ENCODE assay signal across 9 cellular contexts in the genomic region with DNA sequence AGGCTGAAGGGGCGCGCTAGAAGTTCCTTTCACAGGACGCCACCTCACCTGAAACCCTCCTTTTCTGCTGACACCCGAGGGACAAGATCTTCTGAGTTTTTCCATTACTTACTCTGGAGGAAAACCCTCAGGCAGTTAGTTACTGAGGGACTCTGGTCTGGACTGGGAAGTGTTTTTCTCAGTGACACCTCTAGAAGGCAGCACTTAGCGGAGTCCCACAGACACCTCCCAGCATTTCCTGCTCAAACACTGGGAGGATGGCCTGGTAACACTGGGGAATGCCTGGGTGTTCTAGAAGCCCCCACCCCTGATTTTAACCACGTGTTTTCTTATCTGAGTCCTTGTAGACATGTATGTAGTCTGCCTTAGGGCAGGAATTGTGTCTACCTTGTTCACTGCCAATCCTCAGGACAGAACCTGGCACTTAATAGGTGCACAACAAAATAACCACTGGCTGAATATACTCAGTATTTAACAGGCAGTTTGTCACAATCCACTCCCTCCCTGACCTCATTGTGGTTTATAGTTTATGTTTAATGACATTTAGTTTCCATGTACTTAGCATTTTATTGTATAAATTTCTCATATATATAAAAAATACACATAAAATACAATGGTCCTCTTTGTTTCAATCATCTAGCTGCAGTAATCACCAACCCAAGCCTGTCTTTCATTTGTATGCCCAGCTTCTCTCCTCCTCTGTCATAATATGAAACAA. TPM values are rescaled to one million over a fixed set of nuclear protein-coding genes. Genes with fewer than 3 reads are reported as not detected.
DNase-seq lines count a peak whose midpoint lies in the region; ATAC-seq and TF ChIP-seq lines count a peak whose summit lies in the region.
"Had no signal": no experiment of that assay in that cellular context is flagged by ENCODE, and none has a peak within 500 bp of the region (broad histone marks: within the 10 kb centered on the region; RNA-seq: fewer than 3 reads in every experiment).

No MANE protein-coding gene starts in this region.

- H3K4me2 ChIP-seq in mesendoderm (ENCODE audit: low read length) = no peak overlapping the region

- no peak overlapping the region for H2BK5ac ChIP-seq in mesendoderm (ENCODE audit: low read length)

- no peaks in the 10 kb centered on the region for H3K36me3 ChIP-seq in body of pancreas (replicated peaks in 1 of 2; ENCODE audit: insufficient read depth in 1 of 2, low read depth in 2 of 2)
- H3K36me3 ChIP-seq in mesendoderm (ENCODE audit: control insufficient read depth, insufficient read depth, low read length) = no peaks in the 10 kb centered on the region
- H3K36me3 ChIP-seq: upper lobe of left lung had no signal

- intact Hi-C loops in body of pancreas (cut with DNase I) = no loop called here

- H3K27me3 ChIP-seq in body of pancreas (no peaks in the 10 kb centered on the region), mesendoderm (ENCODE audit: insufficient read depth, low read length, poor library complexity) (no peaks in the 10 kb centered on the region)
- H3K27me3 ChIP-seq: upper lobe of left lung had no signal

- H2BK15ac ChIP-seq in mesendoderm (replicated peaks; ENCODE audit: low read depth) = no peak overlapping the region

- no peak overlapping the region for H3K4me3 ChIP-seq in body of pancreas
- H3K4me3 ChIP-seq in mesendoderm (ENCODE audit: low read length) = no peak overlapping the region
- H3K4me3 ChIP-seq: upper lobe of left lung had no signal

- DNase-seq in ELF-1 (ENCODE audit: low read depth, low spot score) (peak; percentile 80), body of pancreas (peak in 1 of 4 donors; percentile 14), mesendoderm (peak; percentile 86), NCI-H2081 treated with DMSO at 0.1 percent for 48 hours (lab: John Stamatoyannopoulos, UW) (no peak)
- no peak for DNase-seq in activated CD4-positive, alpha-beta T cell treated with anti-CD3 and anti-CD28 coated beads for 4 hours
- DNase-seq: activated effector memory CD4-positive, alpha-beta T cell treated with anti-CD3 and anti-CD28 coated beads, Interleukin-2, amount 50 U/mL, for 16 hours had no signal

- peak; percentile 35 for ATAC-seq in body of pancreas
- ATAC-seq in HG02973 (IDR thresholded peaks at IDR 0.05; ENCODE audit: unreplicated experiment) = no peak

- no peaks in the 10 kb centered on the region for H3K79me1 ChIP-seq in mesendoderm (ENCODE audit: low read length)

- H3K9me3 ChIP-seq in body of pancreas = no peaks in the 10 kb centered on the region
- H3K9me3 ChIP-seq: upper lobe of left lung had no signal

- peak overlapping the region; percentile 67 for H3K56ac ChIP-seq in mesendoderm (ENCODE audit: low read length)

- H3K27ac ChIP-seq in body of pancreas (no peak overlapping the region), mesendoderm (ENCODE audit: low read depth, low read length) (no peak overlapping the region)
- H3K27ac ChIP-seq: upper lobe of left lung had no signal

- peak; percentile 28; the same call in 1 of the 2 replicates for TF ChIP-seq RAD21 in Ishikawa (IDR thresholded peaks at IDR 0.05; ENCODE audit: low read depth)

- no peak overlapping the region for H4K8ac ChIP-seq in mesendoderm (ENCODE audit: low read depth, low read length)

- H3K9ac ChIP-seq in mesendoderm (ENCODE audit: low read length) = no peak overlapping the region

- no peak overlapping the region for H4K5ac ChIP-seq in mesendoderm (ENCODE audit: low read length)

- H3K23ac ChIP-seq in mesendoderm (ENCODE audit: low read length) = no peak overlapping the region

- H3K79me2 ChIP-seq in mesendoderm (ENCODE audit: control insufficient read depth, insufficient read depth, low read length) = no peaks in the 10 kb centered on the region

- no peak overlapping the region for H3K18ac ChIP-seq in mesendoderm (ENCODE audit: low read length)

- H2AK5ac ChIP-seq in mesendoderm (ENCODE audit: low read length) = no peak overlapping the region

- no peak for TF ChIP-seq POLR2A in body of pancreas (IDR thresholded peaks at IDR 0.05)

- no peak overlapping the region for H2BK120ac ChIP-seq in mesendoderm (ENCODE audit: low read depth, low read length)

- H3K4me1 ChIP-seq in body of pancreas = peaks cover 9% of the 10 kb centered on the region
- no peaks in the 10 kb centered on the region for H3K4me1 ChIP-seq in mesendoderm (ENCODE audit: control insufficient read depth, low read depth, low read length)
- H3K4me1 ChIP-seq: upper lobe of left lung had no signal

- no peak overlapping the region for H3K4ac ChIP-seq in mesendoderm (ENCODE audit: low read depth, low read length)

- no peak for TF ChIP-seq EP300 in Ishikawa (IDR thresholded peaks at IDR 0.05; ENCODE audit: borderline replicate concordance)

- WGBS in body of pancreas, 2 donors = 67 to 70% methylated on average over 6 of the region's 6 CpGs
- WGBS in mesendoderm (ENCODE audit: extremely low coverage, insufficient coverage, low lambda C conversion rate) = no CpG with 5 or more reads among the region's 6 CpGs

- TF ChIP-seq CTCF in body of pancreas (IDR thresholded peaks at IDR 0.05) = peak in 2 of 7 experiments; percentile 14 to 18

TF ChIP-seq in Ishikawa, 13 proteins besides CTCF, POLR2A, EP300 and RAD21:
- TF ChIP-seq TCF12 (IDR thresholded peaks at IDR 0.05; ENCODE audit: low read depth) (no peak), YY1 (IDR thresholded peaks at IDR 0.05; ENCODE audit: low read depth) (no peak), FOXM1 (IDR thresholded peaks at IDR 0.05; ENCODE audit: borderline replicate concordance, low read depth) (no peak), TAF1 (IDR thresholded peaks at IDR 0.05; ENCODE audit: low read depth) (no peak)
- TF ChIP-seq, protein P1, sequence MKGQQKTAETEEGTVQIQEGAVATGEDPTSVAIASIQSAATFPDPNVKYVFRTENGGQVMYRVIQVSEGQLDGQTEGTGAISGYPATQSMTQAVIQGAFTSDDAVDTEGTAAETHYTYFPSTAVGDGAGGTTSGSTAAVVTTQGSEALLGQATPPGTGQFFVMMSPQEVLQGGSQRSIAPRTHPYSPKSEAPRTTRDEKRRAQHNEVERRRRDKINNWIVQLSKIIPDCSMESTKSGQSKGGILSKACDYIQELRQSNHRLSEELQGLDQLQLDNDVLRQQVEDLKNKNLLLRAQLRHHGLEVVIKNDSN (IDR thresholded peaks at IDR 0.05) = no peak

RNA-seq across cellular contexts. Expression of a gene that starts 4.8 kb away (rescaled TPM):
- not detected for total RNA-seq in body of pancreas
- not detected for polyA plus RNA-seq in mesendoderm (2013, experiment 1 of 2)
- polyA plus RNA-seq in mesendoderm (2013, experiment 2 of 2) = not detected

Comparison
In these comparisons a context has a peak if more than half of its experiments do, and no peak if none do; other contexts are left out.
1. DNase-seq: peak in ELF-1 (single experiment) and mesendoderm (single experiment); none in activated CD4-positive, alpha-beta T cell treated with anti-CD3 and anti-CD28 coated beads for 4 hours (0 of 2) and NCI-H2081 treated with DMSO at 0.1 percent for 48 hours (single experiment).